Comparison of ENCODE assay signal across 22 cellular contexts in the genomic region with DNA sequence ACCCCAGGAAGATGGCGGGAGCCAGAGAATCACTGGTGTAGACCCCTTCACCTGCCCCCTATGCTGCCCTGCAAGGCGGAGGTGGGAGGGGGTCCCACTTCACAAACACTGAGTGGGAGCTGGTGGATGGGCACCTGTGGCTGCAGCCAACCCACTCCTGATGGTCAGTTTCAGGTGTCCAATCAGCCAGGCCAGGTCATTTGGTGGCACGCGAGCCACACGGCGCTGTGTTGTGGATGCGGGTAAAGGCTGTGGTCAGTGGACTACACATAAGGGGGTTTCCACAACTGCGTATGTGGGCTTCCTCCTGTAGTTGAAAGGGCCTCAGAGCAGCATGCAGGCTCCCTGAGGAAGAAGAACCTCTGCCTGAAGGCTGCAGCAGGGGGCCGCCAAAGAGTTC.
"Had no signal": no experiment of that assay in that cellular context is flagged by ENCODE, and none has a peak within 500 bp of the region (broad histone marks: within the 10 kb centered on the region; RNA-seq: fewer than 3 reads in every experiment).

No MANE protein-coding gene starts in this region.

- H3K36me3 ChIP-seq: esophagus muscularis mucosa, gastroesophageal sphincter, heart left ventricle, lower lobe of right lung had no signal

- H3K27ac Mint-ChIP-seq: immature natural killer cell, mesothelial cell of epicardium had no signal

- H3K79me2 ChIP-seq: hepatocyte had no signal

- H3K4me3 ChIP-seq: coronary artery, dorsolateral prefrontal cortex, esophagus muscularis mucosa, gastroesophageal sphincter, heart left ventricle, hepatocyte, lower lobe of right lung, mucosa of descending colon had no signal

- H3K36me3 Mint-ChIP-seq: immature natural killer cell, mesothelial cell of epicardium had no signal

- H3K4me1 Mint-ChIP-seq: immature natural killer cell had no signal

- H3K27ac ChIP-seq: coronary artery, dorsolateral prefrontal cortex, esophagus muscularis mucosa, foreskin keratinocyte, gastroesophageal sphincter, heart left ventricle, hepatocyte, lower lobe of right lung had no signal

- H3K4me3 Mint-ChIP-seq: immature natural killer cell, mesothelial cell of epicardium had no signal

- ATAC-seq: foreskin keratinocyte, gastroesophageal sphincter, heart left ventricle, left colon, left lobe of liver, left ventricle myocardium superior, lower lobe of right lung, mucosa of descending colon had no signal

- H3K9me3 ChIP-seq: esophagus muscularis mucosa, gastroesophageal sphincter, lower lobe of right lung had no signal

- H2AFZ ChIP-seq: hepatocyte had no signal

- H3K4me1 ChIP-seq: esophagus muscularis mucosa, foreskin keratinocyte, gastroesophageal sphincter, heart left ventricle, lower lobe of right lung had no signal

- H3K4me2 ChIP-seq: hepatocyte had no signal

- H3K27me3 ChIP-seq: esophagus muscularis mucosa, foreskin keratinocyte, gastroesophageal sphincter, heart left ventricle, hepatocyte had no signal

- DNase-seq: dermis blood vessel endothelial cell; dorsolateral prefrontal cortex; effector CD4-positive, alpha-beta T cell; effector memory CD4-positive, alpha-beta T cell; foreskin keratinocyte; heart left ventricle; hypothalamus; immature natural killer cell; islet precursor cell; kidney; kidney glomerular epithelial cell; left colon; left ventricle myocardium superior; lower lobe of right lung; mesenchymal stem cell; mucosa of descending colon had no signal
